ENCODE assay signal across 1 cellular context in genomic region chr16:57801098-57801855, GRCh38.
TF ChIP-seq lines count a peak whose summit lies in the region.

No MANE protein-coding gene starts in this region.

TF ChIP-seq in HepG2, 621 proteins besides CTCF, POLR2A, EP300 and RAD21 (continued from another document and continues in another):
- TF ChIP-seq MIER3 (CRISPR knock-in tag; IDR thresholded peaks at IDR 0.05; ENCODE audit: borderline replicate concordance): no peak
- TF ChIP-seq ZSCAN5A (CRISPR knock-in tag; IDR thresholded peaks at IDR 0.05; ENCODE audit: borderline replicate concordance): 0 out of 2 replicates have a peak, but pooled peaks have one; percentile 37
- TF ChIP-seq SP4 (CRISPR knock-in tag; IDR thresholded peaks at IDR 0.05): no peak; the same call in 1 of the 2 replicates
- no peak for TF ChIP-seq ZNF224 (CRISPR knock-in tag; IDR thresholded peaks at IDR 0.05)
- TF ChIP-seq ZNF335 (CRISPR knock-in tag; IDR thresholded peaks at IDR 0.05): no peak
- TF ChIP-seq SIN3A (IDR thresholded peaks at IDR 0.05; ENCODE audit: borderline replicate concordance, low read depth, low read length): no peak
- TF ChIP-seq CBX2 (IDR thresholded peaks at IDR 0.05; ENCODE audit: low read depth, low read length): no peak
- no peak for TF ChIP-seq CBX2 (CRISPR knock-in tag; IDR thresholded peaks at IDR 0.05; ENCODE audit: low read depth)
- no peak for TF ChIP-seq TRIM22 (IDR thresholded peaks at IDR 0.05)
- TF ChIP-seq IKZF5 (CRISPR knock-in tag; IDR thresholded peaks at IDR 0.05): no peak
- no peak for TF ChIP-seq MZF1 (CRISPR knock-in tag; IDR thresholded peaks at IDR 0.05; ENCODE audit: borderline replicate concordance)
- no peak for TF ChIP-seq REL (CRISPR knock-in tag; conservative IDR thresholded peaks at IDR 0.05)
- TF ChIP-seq KLF6 (CRISPR knock-in tag; IDR thresholded peaks at IDR 0.05): 0 out of 2 replicates have a peak, but pooled peaks have one; percentile 47
- TF ChIP-seq PHF5A (CRISPR knock-in tag; IDR thresholded peaks at IDR 0.05; ENCODE audit: low read depth, unreplicated experiment): peak; percentile 4
- 0 out of 2 replicates have a peak, but pooled peaks have one; percentile 36 for TF ChIP-seq ZNF44 (CRISPR knock-in tag; IDR thresholded peaks at IDR 0.05)
- TF ChIP-seq CREBL2 (CRISPR knock-in tag; IDR thresholded peaks at IDR 0.05; ENCODE audit: borderline replicate concordance): 0 out of 2 replicates have a peak, but pooled peaks have one; percentile 48
- no peak for TF ChIP-seq KIAA2018 (CRISPR knock-in tag; IDR thresholded peaks at IDR 0.05; ENCODE audit: borderline replicate concordance)
- no peak for TF ChIP-seq SOX13 (IDR thresholded peaks at IDR 0.05)
- TF ChIP-seq SOX13 (CRISPR knock-in tag; conservative IDR thresholded peaks at IDR 0.05 in 1 of 2, IDR thresholded peaks at IDR 0.05 in 1 of 2): no peak
- no peak for TF ChIP-seq ELK4 (CRISPR knock-in tag; IDR thresholded peaks at IDR 0.05; ENCODE audit: borderline replicate concordance)
- no peak for TF ChIP-seq KLF16 (CRISPR knock-in tag; IDR thresholded peaks at IDR 0.05)
- no peak for TF ChIP-seq USF2 (IDR thresholded peaks at IDR 0.05; ENCODE audit: low read depth, low read length)
- no peak for TF ChIP-seq USF2 (CRISPR knock-in tag; IDR thresholded peaks at IDR 0.05; ENCODE audit: borderline replicate concordance)
- no peak for TF ChIP-seq HNRNPLL (IDR thresholded peaks at IDR 0.05; ENCODE audit: low read depth, low read length, poor library complexity, severe bottlenecking)
- no peak for TF ChIP-seq GTF2F1 (IDR thresholded peaks at IDR 0.05; ENCODE audit: low read length)
- no peak for TF ChIP-seq ZNF143 (CRISPR knock-in tag; IDR thresholded peaks at IDR 0.05)
- TF ChIP-seq ZBTB4 (CRISPR knock-in tag; IDR thresholded peaks at IDR 0.05; ENCODE audit: borderline replicate concordance): peak; percentile 86; the same call in 1 of the 2 replicates
- no peak for TF ChIP-seq ZNF510 (CRISPR knock-in tag; IDR thresholded peaks at IDR 0.05; ENCODE audit: low read depth)
- TF ChIP-seq MAFK (conservative IDR thresholded peaks at IDR 0.05 in 1 of 2, IDR thresholded peaks at IDR 0.05 in 1 of 2; ENCODE audit: low read length in 2 of 2): no peak
- TF ChIP-seq ELF3 (CRISPR knock-in tag; IDR thresholded peaks at IDR 0.05): peak; percentile 20; the same call in 1 of the 2 replicates
- no peak for TF ChIP-seq TRAFD1 (CRISPR knock-in tag; IDR thresholded peaks at IDR 0.05; ENCODE audit: borderline replicate concordance)
- no peak for TF ChIP-seq ZGPAT (CRISPR knock-in tag; IDR thresholded peaks at IDR 0.05)
- TF ChIP-seq SSRP1 (CRISPR knock-in tag; IDR thresholded peaks at IDR 0.05): no peak
- no peak for TF ChIP-seq FOXO1 (CRISPR knock-in tag; IDR thresholded peaks at IDR 0.05)
- no peak for TF ChIP-seq ASH2L (IDR thresholded peaks at IDR 0.05; ENCODE audit: insufficient read length, low read depth, low read length)
